9 cellular contexts compared by ENCODE assay signal in genomic region chr2:72116081-72116533, GRCh38. TPM values are rescaled to one million over a fixed set of nuclear protein-coding genes. Genes with fewer than 3 reads are reported as not detected.
DNase-seq lines count a peak whose midpoint lies in the region; ATAC-seq and FAIRE-seq lines count a peak whose summit lies in the region.
"Had no signal": no experiment of that assay in that cellular context is flagged by ENCODE, and none has a peak within 500 bp of the region (broad histone marks: within the 10 kb centered on the region; RNA-seq: fewer than 3 reads in every experiment).

No MANE protein-coding gene starts in this region.

- FAIRE-seq in GM19239 (lab: Jason Lieb, UNC): no peak

- ATAC-seq in GM21367 (IDR thresholded peaks at IDR 0.05; ENCODE audit: unreplicated experiment): peak; percentile 57

- in situ Hi-C loops in ACHN (cut with HindIII; ENCODE audit: low pct_ligation_motif_present, low pct_unique_long_range_greater_than_20kb, low sequenced_read_pairs): no loop called here

- DNase-seq in ACHN (peak; percentile 53), SK-N-DZ (ENCODE audit: low spot score) (peak; percentile 52), germinal center (ENCODE audit: low spot score) (peak; percentile 30), NCI-H82 (lab: John Stamatoyannopoulos, UW) (no peak), GM19239 (ENCODE audit: insufficient read length, low spot score) (no peak), NCI-H2227 treated with DMSO at 0.1 percent for 48 hours (lab: John Stamatoyannopoulos, UW) (no peak), NCI-H510A treated with DMSO at 0.1 percent for 48 hours (lab: John Stamatoyannopoulos, UW) (no peak)
- DNase-seq: stimulated activated CD4-positive, alpha-beta T cell treated with anti-CD3 and anti-CD28 coated beads, Interleukin-15, amount 100 ng/mL, for 24 hours had no signal

RNA-seq across cellular contexts. Expression of gene CYP26B1, which starts 31.6 kb away (rescaled TPM):
- 0.13 TPM in 1 of 2 replicates, not detected in the other for polyA plus RNA-seq in SK-N-DZ (2014; cell fraction: cytosol; rRNA removed)
- 0.34 and 0.73 TPM in 2 replicates for polyA plus RNA-seq in SK-N-DZ (2014; cell fraction: nucleus; rRNA removed)

Comparison
In these comparisons a context has a peak if more than half of its experiments do, and no peak if none do; other contexts are left out.
1. DNase-seq: peak in ACHN (single experiment), SK-N-DZ (single experiment) and germinal center (single experiment); none in NCI-H82 (single experiment), GM19239 (single experiment), NCI-H2227 treated with DMSO at 0.1 percent for 48 hours (single experiment) and NCI-H510A treated with DMSO at 0.1 percent for 48 hours (single experiment).